Comparison of ENCODE assay signal across 20 cellular contexts in the genomic region with DNA sequence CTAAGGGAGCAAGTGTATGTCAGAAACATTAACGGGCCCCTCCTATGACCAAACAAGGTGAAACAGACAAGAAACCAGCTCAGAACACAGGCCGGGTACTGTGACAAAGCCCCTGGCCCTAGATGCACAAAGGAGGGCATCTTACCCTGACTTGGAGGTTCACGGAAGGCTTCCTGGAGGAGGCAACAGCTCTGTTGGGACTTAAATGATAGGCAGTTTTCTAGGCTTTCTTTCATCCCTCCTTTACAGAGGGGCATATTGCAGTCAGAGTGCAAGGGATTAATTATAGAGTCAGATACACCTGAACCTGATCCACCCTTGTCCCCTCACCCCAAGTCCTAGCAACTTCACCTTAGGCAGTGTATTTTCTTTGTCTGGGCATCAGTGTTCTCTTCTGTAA. TPM values are rescaled to one million over a fixed set of nuclear protein-coding genes. Genes with fewer than 3 reads are reported as not detected.
DNase-seq lines count a peak whose midpoint lies in the region; ATAC-seq, FAIRE-seq and TF ChIP-seq lines count a peak whose summit lies in the region.
"Had no signal": no experiment of that assay in that cellular context is flagged by ENCODE, and none has a peak within 500 bp of the region (broad histone marks: within the 10 kb centered on the region; RNA-seq: fewer than 3 reads in every experiment).

No MANE protein-coding gene starts in this region.

- no peaks in the 10 kb centered on the region for H3K36me3 Mint-ChIP-seq in GM23338 (ENCODE audit: low read depth)
- peaks cover 24% of the 10 kb centered on the region for H3K36me3 Mint-ChIP-seq in nephron progenitor cell (ENCODE audit: low read depth)

- H2AFZ ChIP-seq in GM23338 = no peak overlapping the region
- H2AFZ ChIP-seq in H1 (ENCODE audit: low read length) = no peak overlapping the region

- no peak for ATAC-seq in A549
- ATAC-seq in GM23338 = no peak
- ATAC-seq in GM19452 (IDR thresholded peaks at IDR 0.05; ENCODE audit: unreplicated experiment) = no peak
- ATAC-seq in GM18867 (IDR thresholded peaks at IDR 0.05; ENCODE audit: unreplicated experiment) = no peak

- H3K4me2 ChIP-seq in A549 = no peak overlapping the region
- peak overlapping the region; percentile 91 for H3K4me2 ChIP-seq in GM23338
- peak overlapping the region; percentile 74 to 82; a peak in 3 of 4 replicates for H3K4me2 ChIP-seq in H1 (ENCODE audit: insufficient read depth in 1 of 2, low read depth in 2 of 2, low read length in 2 of 2)

- no peaks in the 10 kb centered on the region for H3K9me2 ChIP-seq in GM23338 (ENCODE audit: insufficient read depth)

- no peak for TF ChIP-seq CTCF in A549 (IDR thresholded peaks at IDR 0.05)
- TF ChIP-seq CTCF in GM23338 (conservative IDR thresholded peaks at IDR 0.05; ENCODE audit: low read depth in 2 of 2) = no peak
- no peak for TF ChIP-seq CTCF in H1 (IDR thresholded peaks at IDR 0.05; ENCODE audit: control extremely low read depth in 1 of 3, insufficient read depth in 1 of 3, low read depth in 1 of 3, low read length in 3 of 3)
- no peak for TF ChIP-seq CTCF in nephron progenitor cell (IDR thresholded peaks at IDR 0.05)

- H3K4me1 Mint-ChIP-seq in GM23338 = peaks cover 58% of the 10 kb centered on the region
- peaks cover 90% of the 10 kb centered on the region for H3K4me1 Mint-ChIP-seq in nephron progenitor cell

- H3K27me3 ChIP-seq in GM23338 (ENCODE audit: insufficient read depth) (peaks cover 91% of the 10 kb centered on the region), H1 (replicated peaks in 1 of 4; ENCODE audit: control insufficient read depth in 3 of 4, extremely low read depth in 1 of 4, insufficient read depth in 3 of 4, low read length in 3 of 4) (peaks cover 52 to 87% (median 76%) of the 10 kb centered on the region in 4 experiments)
- H3K27me3 ChIP-seq: Peyer's patch had no signal

- H3K4me3 ChIP-seq in A549 (no peak overlapping the region), GM23338 (peak overlapping the region; percentile 83), H1 (ENCODE audit: extremely low read depth in 1 of 4, insufficient read depth in 2 of 4, low read depth in 3 of 4, low read length in 4 of 4) (peak overlapping the region in 2 of 4 experiments; percentile 1 to 82; a peak in 4 of 8 replicates)

- no peaks in the 10 kb centered on the region for H3F3A ChIP-seq in GM23338 (replicated peaks; ENCODE audit: low read depth)

- no peak overlapping the region for H2BK12ac ChIP-seq in H1 (ENCODE audit: low read depth, low read length)

- no peak overlapping the region for H2BK15ac ChIP-seq in H1 (ENCODE audit: low read length)

- no peaks in the 10 kb centered on the region; the same call in 2 of the 3 replicates for H3K9me3 Mint-ChIP-seq in GM23338
- H3K9me3 Mint-ChIP-seq in nephron progenitor cell = no peaks in the 10 kb centered on the region
- H3K9me3 Mint-ChIP-seq: stimulated activated naive CD8-positive, alpha-beta T cell treated with anti-CD3 and anti-CD28 coated beads, Interleukin-15, Interleukin-2, amounts not matched to agents 100 ng/mL and 50 ng/mL, for 24 hours had no signal

- no peak overlapping the region for H3K56ac ChIP-seq in H1 (replicated peaks; ENCODE audit: insufficient read length, low read depth, low read length)

- no peaks in the 10 kb centered on the region for H3K9me3 ChIP-seq in A549
- H3K9me3 ChIP-seq in H1 (ENCODE audit: insufficient read depth in 2 of 2, low read depth in 1 of 2, low read length in 1 of 2) = no peaks in the 10 kb centered on the region
- H3K9me3 ChIP-seq: neutrophil, Peyer's patch had no signal

- peaks cover 16% of the 10 kb centered on the region for H3K23me2 ChIP-seq in H1 (ENCODE audit: low read depth, low read length)

- H3K14ac ChIP-seq in H1 (ENCODE audit: insufficient read length) = no peak overlapping the region

- H3K4me1 ChIP-seq in A549 (peaks cover 8% of the 10 kb centered on the region; the same call in 1 of the 3 replicates), GM23338 (ENCODE audit: insufficient read depth) (peaks cover 49% of the 10 kb centered on the region), H1 (replicated peaks in 1 of 4; ENCODE audit: control insufficient read depth in 3 of 4, insufficient read depth in 4 of 4, low read length in 3 of 4) (peaks cover 2 to 48% (median 38%) of the 10 kb centered on the region in 4 experiments)

- H3K27me3 Mint-ChIP-seq in GM23338 (ENCODE audit: insufficient read depth, low read depth, poor library complexity) (peaks cover 78% of the 10 kb centered on the region), nephron progenitor cell (ENCODE audit: low read depth, poor library complexity) (peaks cover 3% of the 10 kb centered on the region)

- H3K79me2 ChIP-seq in GM23338 (replicated peaks; ENCODE audit: insufficient read depth) (no peaks in the 10 kb centered on the region), H1 (ENCODE audit: control insufficient read depth in 1 of 2, insufficient read depth in 2 of 2, low read length in 2 of 2) (no peaks in the 10 kb centered on the region)

- POLR2A ChIA-PET in A549 (lab: Yijun Ruan, JAX) (no interaction called here), H1 (lab: Charles Lee; ENCODE audit: partially characterized antibody) (interaction anchor here (0.7 to 1.6 kb wide), 5 partner anchors 9 to 88 kb away, joined by 3 to 4 read pairs (median 3); a partner anchor contains a TSS)

- H3K36me3 ChIP-seq in GM23338 (ENCODE audit: insufficient read depth) (no peaks in the 10 kb centered on the region), H1 (ENCODE audit: control insufficient read depth in 2 of 4, insufficient read depth in 4 of 4, low read length in 3 of 4) (no peaks in the 10 kb centered on the region)
- H3K36me3 ChIP-seq: neutrophil, Peyer's patch had no signal

- no peak overlapping the region for H3K4ac ChIP-seq in H1 (replicated peaks; ENCODE audit: insufficient read length, low read depth, low read length)

- FAIRE-seq in A549 (lab: Jason Lieb, UNC) (no peak), H1 (lab: Jason Lieb, UNC) (no peak)
- FAIRE-seq: colon, small intestine, urothelium cell line had no signal

- H3K79me1 ChIP-seq in H1 (ENCODE audit: low read depth, low read length) = no peaks in the 10 kb centered on the region

- peaks cover under 1% of the 10 kb centered on the region for H4K20me1 ChIP-seq in GM23338 (replicated peaks; ENCODE audit: insufficient read depth)
- peaks cover 9 to 14% of the 10 kb centered on the region in 2 experiments for H4K20me1 ChIP-seq in H1 (replicated peaks in 1 of 2; ENCODE audit: control insufficient read depth in 1 of 2, insufficient read depth in 2 of 2, low read length in 2 of 2)

- TF ChIP-seq RAD21 in A549 (conservative IDR thresholded peaks at IDR 0.05 in 1 of 2, IDR thresholded peaks at IDR 0.05 in 1 of 2) = no peak
- TF ChIP-seq RAD21 in H1 (IDR thresholded peaks at IDR 0.05 in 1 of 2, conservative IDR thresholded peaks at IDR 0.05 in 1 of 2; ENCODE audit: low read depth in 2 of 2, low read length in 2 of 2) = no peak

- CTCF ChIA-PET in A549 (lab: Yijun Ruan, JAX) (interaction anchor here (0.8 to 1.2 kb wide), 2 partner anchors 207 to 211 kb away, joined by 3 read pairs; no protein-coding TSS in a partner anchor), H1 (lab: Charles Lee; ENCODE audit: partially characterized antibody) (interaction anchor here (0.9 to 1.8 kb wide), 9 partner anchors 9 to 208 kb away, joined by 3 to 6 read pairs (median 4); a partner anchor contains a TSS)

- H3K4me3 Mint-ChIP-seq in GM23338 (peak overlapping the region; percentile 79), nephron progenitor cell (peak overlapping the region; percentile 82)

- no peak overlapping the region for H2AK5ac ChIP-seq in H1 (ENCODE audit: low read depth, low read length)

- no peak overlapping the region for H3K27ac ChIP-seq in A549
- H3K27ac ChIP-seq in GM23338 (ENCODE audit: low read depth) = no peak overlapping the region
- H3K27ac ChIP-seq in H1 (ENCODE audit: low read depth, low read length) = no peak overlapping the region
- H3K27ac ChIP-seq: neutrophil had no signal

- no peak overlapping the region for H2BK120ac ChIP-seq in H1 (replicated peaks; ENCODE audit: low read depth, low read length)

- H4K5ac ChIP-seq in H1 (ENCODE audit: insufficient read length, low read depth, low read length) = no peak overlapping the region

- TF ChIP-seq POLR2A in A549 (IDR thresholded peaks at IDR 0.05; ENCODE audit: low read length) = no peak
- no peak for TF ChIP-seq POLR2A in H1 (IDR thresholded peaks at IDR 0.05; ENCODE audit: control extremely low read depth in 1 of 2, low read depth in 2 of 2, low read length in 2 of 2)

- DNase-seq in A549 (ENCODE audit: low read depth in 1 of 2, low spot score in 1 of 2) (no peak), GM23338 (ENCODE audit: low spot score) (no peak), H1 (ENCODE audit: low read depth in 1 of 2, low spot score in 2 of 2) (no peak), nephron progenitor cell (no peak), 8988T (no peak)
- no peak for DNase-seq in activated CD4-positive, alpha-beta T cell treated with anti-CD3 and anti-CD28 coated beads for 4 hours
- DNase-seq: activated CD4-positive, alpha-beta T cell treated with anti-CD3 and anti-CD28 coated beads for 1 hour; DND-41; erythroblast; NCI-H1694 treated with DMSO at 0.1 percent for 48 hours; NCI-H524 treated with DMSO at 0.1 percent for 48 hours; Peyer's patch; small intestine; T-helper 17 cell had no signal

- no peak overlapping the region for H3K27ac Mint-ChIP-seq in GM23338
- H3K27ac Mint-ChIP-seq in nephron progenitor cell = peak overlapping the region; percentile 61
- H3K27ac Mint-ChIP-seq: stimulated activated naive CD8-positive, alpha-beta T cell treated with anti-CD3 and anti-CD28 coated beads, Interleukin-15, Interleukin-2, amounts not matched to agents 100 ng/mL and 50 ng/mL, for 24 hours; T-helper 17 cell had no signal

- H4K8ac ChIP-seq in H1 (ENCODE audit: extremely low read depth, insufficient read depth, low read length) = no peak overlapping the region

- TF ChIP-seq EP300 in A549 (IDR thresholded peaks at IDR 0.05) (no peak), H1 (IDR thresholded peaks at IDR 0.05; ENCODE audit: borderline replicate concordance in 1 of 2, low read depth in 2 of 2, low read length in 2 of 2) (no peak)

- H3K23ac ChIP-seq in H1 (ENCODE audit: insufficient read length) = no peak overlapping the region

- 93% methylated on average over 3 of the region's 3 CpGs for WGBS in A549 (ENCODE audit: missing lambda C conversion rate)
- WGBS in H1 (ENCODE audit: extremely low coverage in 1 of 2, insufficient coverage in 1 of 2, insufficient read length in 1 of 2, insufficient replicate concordance in 2 of 2, low coverage in 1 of 2, low lambda C conversion rate in 2 of 2, missing lambda C conversion rate in 1 of 2), 2 experiments = 57% methylated on average over 3 of the region's 3 CpGs; no CpG with 5 or more reads in 1 of the 2 experiments

- no peak overlapping the region for H4K91ac ChIP-seq in H1 (replicated peaks; ENCODE audit: insufficient read length, low read length)

- H2BK20ac ChIP-seq in H1 (ENCODE audit: low read length) = no peak overlapping the region

- H3K9ac ChIP-seq in H1 (replicated peaks in 1 of 4; ENCODE audit: extremely low read depth in 1 of 4, low read depth in 3 of 4, low read length in 3 of 4) = no peak overlapping the region

- peak overlapping the region; percentile 39; the same call in 1 of the 2 replicates for H2BK5ac ChIP-seq in H1 (ENCODE audit: low read depth, low read length)

- no peak overlapping the region for H3K18ac ChIP-seq in H1 (ENCODE audit: extremely low read depth, low read length)

RNA-seq across cellular contexts. Expression of a gene that starts 8.4 kb away (rescaled TPM):
- 0.36 and 0.52 TPM in 2 replicates for polyA plus RNA-seq in A549 (2011; rRNA removed)
- polyA plus RNA-seq in A549 (2012; cell fraction: cytosol; rRNA removed) = 0.25 and 0.29 TPM in 2 replicates
- 0.84 and 1.2 TPM in 2 replicates for polyA plus RNA-seq in A549 (2012; cell fraction: nucleus; rRNA removed)
- 0.18 to 0.50 TPM (median 0.29 TPM) in 3 replicates for polyA plus RNA-seq in A549 (2017; fragmentation: RNase III; extraction: RNeasy Plus Mini Kit Qiagen cat#74134 plus additional on column Dnase treatment)
- 0.12 and 1.1 TPM in 2 replicates for polyA minus RNA-seq in A549 (2011; rRNA and poly(A)+ RNA removed)
- total RNA-seq in GM23338 (2014; rRNA removed; shearing (Covaris generic)) = 1.0 and 2.0 TPM in 2 replicates
- 0.54 and 0.57 TPM in 2 replicates for polyA plus RNA-seq in GM23338 (2016; fragmentation: Nextera tagmentation; extraction: Ambion mirVana)
- 0.80 and 0.91 TPM in 2 replicates for total RNA-seq in H1 (2021; fragmentation: NEBNext Ultra II Directional; extraction: Animal tissue kit (Norgen Biotek cat#: 25700))
- 0.41 and 0.82 TPM in 2 replicates for polyA plus RNA-seq in H1 (2011; rRNA removed)
- polyA plus RNA-seq in H1 (2011; cell fraction: cytosol; rRNA removed) = 0.61 TPM
- polyA plus RNA-seq in H1 (2011; cell fraction: nucleus; rRNA removed) = 1.5 TPM
- polyA plus RNA-seq in H1 (2012, experiment 1 of 2) = 0.83 to 1.3 TPM (median 1.0 TPM) in 4 replicates
- polyA plus RNA-seq in H1 (2012, experiment 2 of 2) = 1.2 TPM
- polyA plus RNA-seq in H1 (2013, experiment 1 of 2) = 0.55 TPM
- polyA plus RNA-seq in H1 (2013, experiment 2 of 2) = 0.46 TPM
- 0.78 and 1.8 TPM in 2 replicates for polyA minus RNA-seq in H1 (2011; rRNA and poly(A)+ RNA removed)
- polyA minus RNA-seq in H1 (2011; cell fraction: cytosol; rRNA and poly(A)+ RNA removed) = 1.8 TPM
- 0.40 TPM for polyA minus RNA-seq in H1 (2011; cell fraction: nucleus; rRNA and poly(A)+ RNA removed)
